ENCODE assay signal across 1 cellular context in genomic region chr12:115455268-115455681, GRCh38.
TF ChIP-seq lines count a peak whose summit lies in the region.

No MANE protein-coding gene starts in this region.

TF ChIP-seq in HepG2, 621 proteins besides CTCF, POLR2A, EP300 and RAD21 (continued from another document and continues in another):
- TF ChIP-seq ZBTB26 (CRISPR knock-in tag; IDR thresholded peaks at IDR 0.05; ENCODE audit: borderline replicate concordance), result 0 out of 2 replicates have a peak, but pooled peaks have one; percentile 40
- no peak for TF ChIP-seq RNF2 (conservative IDR thresholded peaks at IDR 0.05; ENCODE audit: low read depth)
- TF ChIP-seq THAP9 (CRISPR knock-in tag; IDR thresholded peaks at IDR 0.05; ENCODE audit: borderline replicate concordance), result no peak
- peak; percentile 47; the same call in 1 of the 2 replicates for TF ChIP-seq ZBTB33 (CRISPR knock-in tag; IDR thresholded peaks at IDR 0.05)
- no peak for TF ChIP-seq CAMTA2 (CRISPR knock-in tag; IDR thresholded peaks at IDR 0.05; ENCODE audit: borderline replicate concordance)
- no peak for TF ChIP-seq MLXIP (CRISPR knock-in tag; IDR thresholded peaks at IDR 0.05; ENCODE audit: borderline replicate concordance)
- no peak for TF ChIP-seq ZNF512B (CRISPR knock-in tag; IDR thresholded peaks at IDR 0.05; ENCODE audit: borderline replicate concordance)
- 0 out of 2 replicates have a peak, but pooled peaks have one; percentile 28 for TF ChIP-seq IKZF5 (CRISPR knock-in tag; IDR thresholded peaks at IDR 0.05)
- TF ChIP-seq ZNF496 (CRISPR knock-in tag; IDR thresholded peaks at IDR 0.05; ENCODE audit: insufficient replicate concordance), result no peak
- 0 out of 2 replicates have a peak, but pooled peaks have one; percentile 36 for TF ChIP-seq ZNF143 (CRISPR knock-in tag; IDR thresholded peaks at IDR 0.05)
- TF ChIP-seq RFXANK (CRISPR knock-in tag; IDR thresholded peaks at IDR 0.05), result no peak
- TF ChIP-seq THAP7 (CRISPR knock-in tag; IDR thresholded peaks at IDR 0.05), result no peak
- TF ChIP-seq ETV5 (CRISPR knock-in tag; IDR thresholded peaks at IDR 0.05; ENCODE audit: borderline replicate concordance), result no peak
- TF ChIP-seq SP2 (CRISPR knock-in tag; IDR thresholded peaks at IDR 0.05), result no peak
- peak; percentile 39; the same call in 1 of the 2 replicates for TF ChIP-seq KMT2B (CRISPR knock-in tag; IDR thresholded peaks at IDR 0.05)
- no peak for TF ChIP-seq ZNF557 (CRISPR knock-in tag; IDR thresholded peaks at IDR 0.05)
- TF ChIP-seq MAZ (IDR thresholded peaks at IDR 0.05; ENCODE audit: borderline replicate concordance, low read depth, low read length), result no peak
- TF ChIP-seq MAZ (CRISPR knock-in tag; IDR thresholded peaks at IDR 0.05; ENCODE audit: low read depth), result no peak
- no peak for TF ChIP-seq MATR3 (CRISPR knock-in tag; IDR thresholded peaks at IDR 0.05)
- no peak for TF ChIP-seq ZNF10 (CRISPR knock-in tag; IDR thresholded peaks at IDR 0.05; ENCODE audit: borderline replicate concordance, low read depth)
- peak; percentile 27; the same call in 1 of the 2 replicates for TF ChIP-seq TFDP1 (CRISPR knock-in tag; IDR thresholded peaks at IDR 0.05; ENCODE audit: borderline replicate concordance)
- TF ChIP-seq HMGXB3 (CRISPR knock-in tag; IDR thresholded peaks at IDR 0.05; ENCODE audit: borderline replicate concordance), result no peak
- TF ChIP-seq CEBPB (IDR thresholded peaks at IDR 0.05; ENCODE audit: borderline replicate concordance, low read depth, low read length), result peak; percentile 7; the same call in 1 of the 2 replicates
- no peak for TF ChIP-seq REPIN1 (CRISPR knock-in tag; IDR thresholded peaks at IDR 0.05; ENCODE audit: borderline replicate concordance, low read depth)
- no peak for TF ChIP-seq ZNF749 (CRISPR knock-in tag; IDR thresholded peaks at IDR 0.05; ENCODE audit: borderline replicate concordance)
- TF ChIP-seq HNF4A (CRISPR knock-in tag; IDR thresholded peaks at IDR 0.05), result peak; percentile 51
- no peak for TF ChIP-seq MAFK (conservative IDR thresholded peaks at IDR 0.05 in 1 of 2, IDR thresholded peaks at IDR 0.05 in 1 of 2; ENCODE audit: low read length in 2 of 2)
- no peak for TF ChIP-seq NCOA5 (CRISPR knock-in tag; IDR thresholded peaks at IDR 0.05)
- TF ChIP-seq NCOA2 (CRISPR knock-in tag; IDR thresholded peaks at IDR 0.05), result peak; percentile 38; the same call in 1 of the 2 replicates
- no peak for TF ChIP-seq FOXM1 (CRISPR knock-in tag; IDR thresholded peaks at IDR 0.05)
- TF ChIP-seq ARID3A (IDR thresholded peaks at IDR 0.05; ENCODE audit: low read depth, low read length), result no peak
- no peak for TF ChIP-seq TGIF2 (CRISPR knock-in tag; IDR thresholded peaks at IDR 0.05)
